Comparison of ENCODE assay signal across 8 cellular contexts in genomic region chr11:119030329-119031047, GRCh38. TPM values are rescaled to one million over a fixed set of nuclear protein-coding genes. Genes with fewer than 3 reads are reported as not detected.
DNase-seq lines count a peak whose midpoint lies in the region; ATAC-seq, FAIRE-seq and TF ChIP-seq lines count a peak whose summit lies in the region.

Gene SLC37A4 (minus strand): TSS chr11:119030877.

- peak within 1 kb of the TSS; percentile 84 for H3K4me3 Mint-ChIP-seq in natural killer cell

- H3K4me2 ChIP-seq in Loucy (ENCODE audit: low read depth, low read length, poor library complexity, severe bottlenecking) = peak within 1 kb of the TSS; percentile 85

- no peaks in the 10 kb centered on the region for H3K36me3 Mint-ChIP-seq in natural killer cell

- peak within 1 kb of the TSS; percentile 100 for H2AFZ ChIP-seq in Loucy (ENCODE audit: low read length)

- peak; percentile 97 for DNase-seq in EL
- DNase-seq in H54 (ENCODE audit: insufficient read length, low spot score) = peak; percentile 88
- DNase-seq in activated T-helper 9 cell treated with anti-CD3 and anti-CD28 coated beads, Interleukin-2, amount 50 U/mL, for 16 hours (ENCODE audit: low read depth) = peak; percentile 99
- peak; percentile 95 for DNase-seq in fibroblast of peridontal ligament (ENCODE audit: extremely low read depth)
- DNase-seq in natural killer cell = peak; percentile 99
- peak; percentile 97 for DNase-seq in stimulated activated naive CD4-positive, alpha-beta T cell treated with Interleukin-2 at 50 U/mL for 16 hours (lab: John Stamatoyannopoulos, UW)

- no peaks in the 10 kb centered on the region for H3K27me3 Mint-ChIP-seq in natural killer cell (ENCODE audit: low read depth in 2 of 2)

- no peaks in the 10 kb centered on the region for H3K9me2 ChIP-seq in Loucy (replicated peaks; ENCODE audit: low read depth, low read length)

- 0 out of 2 replicates have a peak, but pooled peaks have one; percentile 27 for TF ChIP-seq POLR2A in H54 (IDR thresholded peaks at IDR 0.05; ENCODE audit: low read depth, low read length)
- peak; percentile 96 for TF ChIP-seq POLR2A in Raji (IDR thresholded peaks at IDR 0.05; ENCODE audit: insufficient read depth, low read depth, low read length)

- peak within 1 kb of the TSS; percentile 14 to 85 for H3K27ac Mint-ChIP-seq in natural killer cell

- no peaks in the 10 kb centered on the region for H3K27me3 ChIP-seq in Loucy (ENCODE audit: insufficient read depth, low read length, poor library complexity, severe bottlenecking)

- peak within 1 kb of the TSS; percentile 89 for H3K9ac ChIP-seq in Loucy (ENCODE audit: low read depth, low read length, poor library complexity, severe bottlenecking)

- no peaks in the 10 kb centered on the region for H3K9me3 ChIP-seq in Loucy (ENCODE audit: insufficient read depth, low read depth, low read length)

- intact Hi-C loops in natural killer cell (cut with micrococcal nuclease) = loop anchor here (1.0 to 2.0 kb wide), 4 partner anchors 12 to 64 kb away; partner anchors contain the start of genes CENATAC, HYOU1, RPS25 and TRAPPC4

- TF ChIP-seq CTCF in Loucy (conservative IDR thresholded peaks at IDR 0.05; ENCODE audit: low read length) = no peak
- peak; percentile 82 for TF ChIP-seq CTCF in natural killer cell (IDR thresholded peaks at IDR 0.05)

- H4K20me1 ChIP-seq in Loucy (ENCODE audit: insufficient read depth, low read length, poor library complexity, severe bottlenecking) = no peaks in the 10 kb centered on the region

- H3K4me1 ChIP-seq in Loucy (ENCODE audit: insufficient read depth, low read length, poor library complexity, severe bottlenecking) = peaks cover 22% of the 10 kb centered on the region

- ATAC-seq in natural killer cell = peak; percentile 96 to 98 (median 97)

- peaks cover under 1 to 16% of the 10 kb centered on the region in 2 donors for H3K4me1 Mint-ChIP-seq in natural killer cell

- no peak for FAIRE-seq in H54 (lab: Jason Lieb, UNC)

- peaks cover 28% of the 10 kb centered on the region for H3K79me2 ChIP-seq in Loucy (ENCODE audit: insufficient read depth, low read length)

- peaks cover under 1% of the 10 kb centered on the region; the same call in 1 of the 2 replicates for H3K36me3 ChIP-seq in Loucy (ENCODE audit: insufficient read depth, low read length)

- H3K9me3 Mint-ChIP-seq in natural killer cell = no peaks in the 10 kb centered on the region

- peak within 1 kb of the TSS; percentile 93 for H3K4me3 ChIP-seq in Loucy (ENCODE audit: low read length, poor library complexity, severe bottlenecking)

- no peaks in the 10 kb centered on the region for H3F3A ChIP-seq in Loucy (ENCODE audit: low read depth)

RNA-seq across cellular contexts. Expression of gene SLC37A4, which starts in this region (rescaled TPM):
- 1 to 10 TPM; 4.6 to 7.7 (median 6.5) TPM for total RNA-seq in natural killer cell

Comparison
In these comparisons a context has a peak if more than half of its experiments do, and no peak if none do; other contexts are left out.
1. Peak in every context shown above with its lines: DNase-seq, ATAC-seq and H3K4me3 ChIP-seq.